ENCODE assay signal across 14 cellular contexts in the genomic region with DNA sequence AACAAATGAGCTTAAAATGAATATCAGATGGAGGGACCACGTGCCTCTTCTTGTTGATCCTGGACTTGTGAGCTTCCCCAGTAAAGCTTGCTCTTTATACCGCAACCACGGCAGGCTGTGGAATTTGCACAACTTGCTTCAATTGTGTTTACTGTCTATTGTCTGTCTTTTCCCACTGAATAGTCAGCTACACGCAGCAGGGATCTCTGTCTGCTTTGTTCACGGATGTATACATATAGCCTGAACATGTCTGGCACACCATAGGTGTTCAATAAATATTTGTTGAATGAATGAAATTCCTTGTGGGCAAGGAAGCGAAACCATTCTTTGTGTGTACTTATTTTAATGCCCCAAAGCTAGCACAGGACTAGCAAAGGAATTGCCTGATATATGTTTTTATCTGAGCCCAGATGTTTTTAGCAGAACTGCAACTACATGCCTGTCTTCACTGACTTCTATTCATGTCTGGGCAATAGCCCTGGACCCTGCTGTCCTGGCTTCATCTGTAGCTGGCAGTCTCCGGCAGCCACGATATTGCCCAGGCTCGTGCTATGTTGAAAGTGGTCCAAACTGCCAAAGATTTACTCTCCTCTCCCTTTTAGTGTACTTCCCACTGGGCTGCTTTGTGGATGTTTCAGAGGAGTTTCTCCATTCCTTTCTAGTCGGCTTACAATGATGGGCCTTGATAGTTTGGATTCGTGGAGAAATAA. TPM values are rescaled to one million over a fixed set of nuclear protein-coding genes. Genes with fewer than 3 reads are reported as not detected.
DNase-seq lines count a peak whose midpoint lies in the region; ATAC-seq and TF ChIP-seq lines count a peak whose summit lies in the region.
"Had no signal": no experiment of that assay in that cellular context is flagged by ENCODE, and none has a peak within 500 bp of the region (broad histone marks: within the 10 kb centered on the region; RNA-seq: fewer than 3 reads in every experiment).

No MANE protein-coding gene starts in this region.

- H3K9ac ChIP-seq in mesenchymal stem cell (ENCODE audit: low read length), result peak overlapping the region; percentile 82

- no peak overlapping the region for H2BK120ac ChIP-seq in mesenchymal stem cell (ENCODE audit: low read depth, low read length)

- H3K79me1 ChIP-seq in mesenchymal stem cell (replicated peaks; ENCODE audit: low read length, poor library complexity, severe bottlenecking), result peaks cover 3% of the 10 kb centered on the region

- H3K4me2 ChIP-seq in mesenchymal stem cell (ENCODE audit: low read length, poor library complexity, severe bottlenecking), result no peak overlapping the region

- peaks cover 12% of the 10 kb centered on the region for H3K4me1 ChIP-seq in mesenchymal stem cell (ENCODE audit: control insufficient read depth, insufficient read depth, low read depth, low read length)

- peak overlapping the region; percentile 40 for H2BK5ac ChIP-seq in mesenchymal stem cell (ENCODE audit: low read depth, low read length, poor library complexity, severe bottlenecking)

- no peak overlapping the region for H3K18ac ChIP-seq in mesenchymal stem cell (ENCODE audit: low read depth in 1 of 2, low read length in 2 of 2)

- 91% methylated on average over 9 of the region's 11 CpGs for WGBS in mesenchymal stem cell

- H3K27ac ChIP-seq in mesenchymal stem cell (ENCODE audit: low read length, poor library complexity, severe bottlenecking), result peak overlapping the region; percentile 62
- H3K27ac ChIP-seq: Peyer's patch had no signal

- no peaks in the 10 kb centered on the region for H3K36me3 ChIP-seq in mesenchymal stem cell (ENCODE audit: control insufficient read depth in 1 of 2, insufficient read depth in 2 of 2, low read depth in 1 of 2, low read length in 2 of 2)
- H3K36me3 ChIP-seq: Peyer's patch had no signal

- no peaks in the 10 kb centered on the region for H3K27me3 Mint-ChIP-seq in brain
- H3K27me3 Mint-ChIP-seq: CD4-positive, CD25-positive, alpha-beta regulatory T cell had no signal

- no peak overlapping the region for H2BK15ac ChIP-seq in mesenchymal stem cell (ENCODE audit: low read depth, poor library complexity, severe bottlenecking)

- H3K23ac ChIP-seq in mesenchymal stem cell (ENCODE audit: low read length in 2 of 2), result no peak overlapping the region

- H4K8ac ChIP-seq in mesenchymal stem cell (ENCODE audit: low read length), result no peak overlapping the region

- H3K4me1 Mint-ChIP-seq in brain, result peaks cover 44% of the 10 kb centered on the region

- H3K4me3 ChIP-seq in mesenchymal stem cell (ENCODE audit: insufficient read depth in 1 of 2, low read depth in 1 of 2, low read length in 2 of 2), result peak overlapping the region in 1 of 2 experiments; percentile 50
- H3K4me3 ChIP-seq: Peyer's patch had no signal

- TF ChIP-seq CTCF in brain (conservative IDR thresholded peaks at IDR 0.05), result no peak

- no peak overlapping the region for H4K91ac ChIP-seq in mesenchymal stem cell (ENCODE audit: low read length)

- H2AFZ ChIP-seq in mesenchymal stem cell (ENCODE audit: low read depth, low read length), result no peak overlapping the region

- no peaks in the 10 kb centered on the region for H3K9me3 ChIP-seq in mesenchymal stem cell (ENCODE audit: control insufficient read depth, low read length)
- H3K9me3 ChIP-seq: Peyer's patch had no signal

- no peaks in the 10 kb centered on the region for H3K27me3 ChIP-seq in mesenchymal stem cell (ENCODE audit: control insufficient read depth in 1 of 2, insufficient read depth in 1 of 2, low read length in 2 of 2)
- H3K27me3 ChIP-seq: Peyer's patch had no signal

- no peak overlapping the region for H2BK12ac ChIP-seq in mesenchymal stem cell (ENCODE audit: low read length in 2 of 2)

- H3K36me3 Mint-ChIP-seq in brain, result peaks cover 4% of the 10 kb centered on the region
- H3K36me3 Mint-ChIP-seq: CD4-positive, CD25-positive, alpha-beta regulatory T cell had no signal

- H3K4ac ChIP-seq in mesenchymal stem cell (ENCODE audit: low read depth in 1 of 2, low read length in 2 of 2), result no peak overlapping the region

- peaks cover 6 to 19% (median 15%) of the 10 kb centered on the region in 5 experiments for H3K9me3 Mint-ChIP-seq in brain

- no peak for ATAC-seq in HG02642 (IDR thresholded peaks at IDR 0.05; ENCODE audit: poor library complexity, unreplicated experiment)
- ATAC-seq: right cardiac atrium had no signal

- H3K27ac Mint-ChIP-seq in brain, result peak overlapping the region; percentile 23 to 79 (median 34)
- H3K27ac Mint-ChIP-seq: CD4-positive, CD25-positive, alpha-beta regulatory T cell had no signal

- no peak overlapping the region for H3K14ac ChIP-seq in mesenchymal stem cell (ENCODE audit: low read length in 2 of 2)

- peak overlapping the region; percentile 0 to 59 (median 17) for H3K4me3 Mint-ChIP-seq in brain
- H3K4me3 Mint-ChIP-seq: CD4-positive, CD25-positive, alpha-beta regulatory T cell had no signal

- no peak overlapping the region for H2AK5ac ChIP-seq in mesenchymal stem cell (ENCODE audit: low read length, severe bottlenecking)

- DNase-seq in AG08396 (ENCODE audit: low spot score), result peak; percentile 26
- peak; percentile 11 for DNase-seq in M059J (ENCODE audit: low read depth)
- DNase-seq in mesenchymal stem cell, result no peak
- no peak for DNase-seq in HUDEP-2 (lab: John Stamatoyannopoulos, UW; ENCODE audit: unreplicated experiment in 76 of 76)
- DNase-seq in stimulated activated CD4-positive, alpha-beta T cell treated with anti-CD3 and anti-CD28 coated beads, Interleukin-2, amount 100 ng/mL, for 48 hours, result no peak
- no peak for DNase-seq in putamen (ENCODE audit: low spot score)
- DNase-seq: activated CD4-positive, alpha-beta T cell treated with anti-CD3 and anti-CD28 coated beads for 1 hour; activated naive CD4-positive, alpha-beta T cell; CD4-positive, CD25-positive, alpha-beta regulatory T cell; kidney; Peyer's patch; right cardiac atrium had no signal

RNA-seq across cellular contexts. Expression of a gene that starts 29.9 kb away (rescaled TPM):
- total RNA-seq in M059J (2014; rRNA removed; shearing (Covaris generic)), result 60.2 and 78.6 TPM in 2 replicates
- 22.3 TPM for polyA plus RNA-seq in brain (ENCODE audit: insufficient read depth, low read depth, low replicate concordance)
- polyA plus RNA-seq in mesenchymal stem cell (2013, experiment 1 of 2), result 25.6 TPM
- 26.0 TPM for polyA plus RNA-seq in mesenchymal stem cell (2013, experiment 2 of 2)

Comparison
In these comparisons a context has a peak if more than half of its experiments do, and no peak if none do; other contexts are left out.
1. DNase-seq: peak in AG08396 (single experiment) and M059J (single experiment); none in mesenchymal stem cell (single experiment), HUDEP-2 (0 of 76), stimulated activated CD4-positive, alpha-beta T cell treated with anti-CD3 and anti-CD28 coated beads, Interleukin-2, amount 100 ng/mL, for 48 hours (0 of 2) and putamen (single experiment).